ENCODE assay signal across 17 cellular contexts in the genomic region with DNA sequence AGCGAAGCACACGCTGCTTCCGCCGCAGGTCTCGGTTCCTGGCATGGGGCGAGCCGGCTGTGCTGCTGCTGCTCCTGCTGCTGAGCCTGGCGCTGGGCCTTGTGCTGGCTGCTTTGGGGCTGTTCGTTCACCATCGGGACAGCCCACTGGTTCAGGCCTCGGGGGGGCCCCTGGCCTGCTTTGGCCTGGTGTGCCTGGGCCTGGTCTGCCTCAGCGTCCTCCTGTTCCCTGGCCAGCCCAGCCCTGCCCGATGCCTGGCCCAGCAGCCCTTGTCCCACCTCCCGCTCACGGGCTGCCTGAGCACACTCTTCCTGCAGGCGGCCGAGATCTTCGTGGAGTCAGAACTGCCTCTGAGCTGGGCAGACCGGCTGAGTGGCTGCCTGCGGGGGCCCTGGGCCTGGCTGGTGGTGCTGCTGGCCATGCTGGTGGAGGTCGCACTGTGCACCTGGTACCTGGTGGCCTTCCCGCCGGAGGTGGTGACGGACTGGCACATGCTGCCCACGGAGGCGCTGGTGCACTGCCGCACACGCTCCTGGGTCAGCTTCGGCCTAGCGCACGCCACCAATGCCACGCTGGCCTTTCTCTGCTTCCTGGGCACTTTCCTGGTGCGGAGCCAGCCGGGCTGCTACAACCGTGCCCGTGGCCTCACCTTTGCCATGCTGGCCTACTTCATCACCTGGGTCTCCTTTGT. TPM values are rescaled to one million over a fixed set of nuclear protein-coding genes. Genes with fewer than 3 reads are reported as not detected.
DNase-seq lines count a peak whose midpoint lies in the region; ATAC-seq, FAIRE-seq and TF ChIP-seq lines count a peak whose summit lies in the region.
"Had no signal": no experiment of that assay in that cellular context is flagged by ENCODE, and none has a peak within 500 bp of the region (broad histone marks: within the 10 kb centered on the region; RNA-seq: fewer than 3 reads in every experiment).

No MANE protein-coding gene starts in this region.

- TF ChIP-seq POLR2A in A549 (IDR thresholded peaks at IDR 0.05; ENCODE audit: low read length), result no peak

- no peaks in the 10 kb centered on the region for H3K9me3 ChIP-seq in A549

- no peak for TF ChIP-seq RAD21 in A549 (conservative IDR thresholded peaks at IDR 0.05 in 1 of 2, IDR thresholded peaks at IDR 0.05 in 1 of 2)

- POLR2A ChIA-PET in A549 (lab: Yijun Ruan, JAX), result no interaction called here

- DNase-seq in A549 (ENCODE audit: low read depth in 1 of 2, low spot score in 1 of 2), result no peak
- DNase-seq in stimulated activated CD4-positive, alpha-beta T cell treated with anti-CD3 and anti-CD28 coated beads, Interleukin-1b, Interleukin-23, amount 100 ng/mL, for 48 hours, result no peak
- DNase-seq in HK-2 (ENCODE audit: unreplicated experiment), result no peak
- DNase-seq: activated CD8-positive, alpha-beta T cell treated with anti-CD3 and anti-CD28 coated beads, Interleukin-2, amount 10 ng/mL, durations not matched to agents 7 days and 5 days; CD8-positive, alpha-beta memory T cell; HCEC 1CT; hypothalamus; left cardiac atrium; NCI-H2029 treated with DMSO at 0.1 percent for 48 hours; NCI-H524 treated with DMSO at 0.1 percent for 48 hours; PC-9 had no signal

- TF ChIP-seq EP300 in A549 (IDR thresholded peaks at IDR 0.05), result no peak

- CTCF ChIA-PET in A549 (lab: Yijun Ruan, JAX), result interaction anchor here (1.6 to 2.8 kb wide), 3 partner anchors 11 to 38 kb away, joined by 7 to 22 read pairs (median 12); no protein-coding TSS in a partner anchor

- H3K4me3 ChIP-seq in A549, result no peak overlapping the region
- H3K4me3 ChIP-seq: cardiac muscle cell, PC-9 had no signal

- TF ChIP-seq CTCF in A549 (IDR thresholded peaks at IDR 0.05), result no peak

- no peak for FAIRE-seq in A549 (lab: Jason Lieb, UNC)
- FAIRE-seq: GM12891, small intestine had no signal

- no peak overlapping the region for H3K27ac ChIP-seq in A549
- H3K27ac ChIP-seq: cardiac muscle cell, PC-9, VCaP had no signal

- WGBS in A549 (ENCODE audit: missing lambda C conversion rate), result 87% methylated on average over 16 of the region's 36 CpGs

- no peak overlapping the region for H3K4me2 ChIP-seq in A549
- H3K4me2 ChIP-seq: PC-9 had no signal

- peaks cover 12% of the 10 kb centered on the region; the same call in 2 of the 3 replicates for H3K4me1 ChIP-seq in A549

- ATAC-seq in A549 (peak; percentile 4 to 11; a peak in 1 of 6 replicates), esophagus mucosa (peak; percentile 0)
- ATAC-seq: activated CD8-positive, alpha-beta T cell treated with anti-CD3 and anti-CD28 coated beads, Interleukin-2, amount 10 ng/mL, durations not matched to agents 7 days and 5 days; stimulated activated memory B cell treated with anti-CD40 and anti-IgM and Interleukin-4, amounts not matched to agents 10 μg/mL and 1 μg/mL and 100 μg/mL, for 72 hours had no signal

TF ChIP-seq in A549, 52 proteins besides CTCF, POLR2A, EP300 and RAD21:
- no peak for TF ChIP-seq RARB (CRISPR knock-in tag; IDR thresholded peaks at IDR 0.05)
- no peak for TF ChIP-seq RFX5 (IDR thresholded peaks at IDR 0.05)
- no peak for TF ChIP-seq ZNF302 (CRISPR knock-in tag; IDR thresholded peaks at IDR 0.05)
- no peak for TF ChIP-seq MAZ (IDR thresholded peaks at IDR 0.05; ENCODE audit: borderline replicate concordance, low read depth, low read length)
- TF ChIP-seq, protein P1, sequence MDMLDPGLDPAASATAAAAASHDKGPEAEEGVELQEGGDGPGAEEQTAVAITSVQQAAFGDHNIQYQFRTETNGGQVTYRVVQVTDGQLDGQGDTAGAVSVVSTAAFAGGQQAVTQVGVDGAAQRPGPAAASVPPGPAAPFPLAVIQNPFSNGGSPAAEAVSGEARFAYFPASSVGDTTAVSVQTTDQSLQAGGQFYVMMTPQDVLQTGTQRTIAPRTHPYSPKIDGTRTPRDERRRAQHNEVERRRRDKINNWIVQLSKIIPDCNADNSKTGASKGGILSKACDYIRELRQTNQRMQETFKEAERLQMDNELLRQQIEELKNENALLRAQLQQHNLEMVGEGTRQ (IDR thresholded peaks at IDR 0.05), result no peak
- TF ChIP-seq KDM5A (IDR thresholded peaks at IDR 0.05), result no peak
- no peak for TF ChIP-seq FOXS1 (CRISPR knock-in tag; IDR thresholded peaks at IDR 0.05)
- TF ChIP-seq, protein P2, sequence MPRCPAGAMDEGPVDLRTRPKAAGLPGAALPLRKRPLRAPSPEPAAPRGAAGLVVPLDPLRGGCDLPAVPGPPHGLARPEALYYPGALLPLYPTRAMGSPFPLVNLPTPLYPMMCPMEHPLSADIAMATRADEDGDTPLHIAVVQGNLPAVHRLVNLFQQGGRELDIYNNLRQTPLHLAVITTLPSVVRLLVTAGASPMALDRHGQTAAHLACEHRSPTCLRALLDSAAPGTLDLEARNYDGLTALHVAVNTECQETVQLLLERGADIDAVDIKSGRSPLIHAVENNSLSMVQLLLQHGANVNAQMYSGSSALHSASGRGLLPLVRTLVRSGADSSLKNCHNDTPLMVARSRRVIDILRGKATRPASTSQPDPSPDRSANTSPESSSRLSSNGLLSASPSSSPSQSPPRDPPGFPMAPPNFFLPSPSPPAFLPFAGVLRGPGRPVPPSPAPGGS (IDR thresholded peaks at IDR 0.05), result no peak
- TF ChIP-seq MYC (IDR thresholded peaks at IDR 0.05; ENCODE audit: borderline replicate concordance, low read length), result no peak
- no peak for TF ChIP-seq TP53 (CRISPR knock-in tag; IDR thresholded peaks at IDR 0.05)

RNA-seq across cellular contexts. Expression of a gene that starts 2.6 kb away (rescaled TPM):
- polyA plus RNA-seq in A549 (2011; rRNA removed), result 0.05 and 0.07 TPM in 2 replicates
- polyA plus RNA-seq in A549 (2012; cell fraction: cytosol; rRNA removed), result 0.07 and 0.18 TPM in 2 replicates
- 1.5 and 1.8 TPM in 2 replicates for polyA plus RNA-seq in A549 (2012; cell fraction: nucleus; rRNA removed)
- polyA plus RNA-seq in A549 (2017; fragmentation: RNase III; extraction: RNeasy Plus Mini Kit Qiagen cat#74134 plus additional on column Dnase treatment), result 0.14 to 0.24 TPM (median 0.15 TPM) in 3 replicates
- 0.05 TPM in 1 of 2 replicates, not detected in the other for polyA minus RNA-seq in A549 (2011; rRNA and poly(A)+ RNA removed)
- 0.56 TPM for total RNA-seq in esophagus mucosa

RNA-seq across cellular contexts. Expression of a gene that starts 9.1 kb away (rescaled TPM):
- 3.9 and 4.3 TPM in 2 replicates for polyA plus RNA-seq in A549 (2011; rRNA removed)
- polyA plus RNA-seq in A549 (2012; cell fraction: cytosol; rRNA removed), result 9.1 and 14.9 TPM in 2 replicates
- 10.2 and 16.9 TPM in 2 replicates for polyA plus RNA-seq in A549 (2012; cell fraction: nucleus; rRNA removed)
- polyA plus RNA-seq in A549 (2017; fragmentation: RNase III; extraction: RNeasy Plus Mini Kit Qiagen cat#74134 plus additional on column Dnase treatment), result 10.2 to 11.9 TPM (median 10.7 TPM) in 3 replicates
- polyA minus RNA-seq in A549 (2011; rRNA and poly(A)+ RNA removed), result 3.6 and 3.8 TPM in 2 replicates
- 25.1 TPM for total RNA-seq in esophagus mucosa

RNA-seq across cellular contexts. Expression of a gene that starts 9.2 kb away (rescaled TPM):
- polyA plus RNA-seq in A549 (2011; rRNA removed) (41.9 and 44.3 TPM in 2 replicates), A549 (2017; fragmentation: RNase III; extraction: RNeasy Plus Mini Kit Qiagen cat#74134 plus additional on column Dnase treatment) (62.9 to 71.2 TPM (median 62.9 TPM) in 3 replicates)
- 88.3 and 102 TPM in 2 replicates for polyA plus RNA-seq in A549 (2012; cell fraction: cytosol; rRNA removed)
- polyA plus RNA-seq in A549 (2012; cell fraction: nucleus; rRNA removed), result 344 and 409 TPM in 2 replicates
- polyA minus RNA-seq in A549 (2011; rRNA and poly(A)+ RNA removed), result 116 and 130 TPM in 2 replicates
- 54.0 TPM for total RNA-seq in esophagus mucosa

RNA-seq across cellular contexts. Expression of a gene that starts 15.5 kb away (rescaled TPM):
- polyA plus RNA-seq in A549 (2011; rRNA removed), result 11.3 and 12.1 TPM in 2 replicates
- 32.0 and 46.1 TPM in 2 replicates for polyA plus RNA-seq in A549 (2012; cell fraction: cytosol; rRNA removed)
- 127 and 192 TPM in 2 replicates for polyA plus RNA-seq in A549 (2012; cell fraction: nucleus; rRNA removed)
- 42.7 to 48.3 TPM (median 43.9 TPM) in 3 replicates for polyA plus RNA-seq in A549 (2017; fragmentation: RNase III; extraction: RNeasy Plus Mini Kit Qiagen cat#74134 plus additional on column Dnase treatment)
- polyA minus RNA-seq in A549 (2011; rRNA and poly(A)+ RNA removed), result 7.5 and 13.2 TPM in 2 replicates
- total RNA-seq in esophagus mucosa, result 48.5 TPM

RNA-seq across cellular contexts. Expression of a gene that starts 24.7 kb away (rescaled TPM):
- 0.07 and 0.12 TPM in 2 replicates for polyA plus RNA-seq in A549 (2011; rRNA removed)
- 0.15 and 0.21 TPM in 2 replicates for polyA plus RNA-seq in A549 (2012; cell fraction: cytosol; rRNA removed)
- polyA plus RNA-seq in A549 (2012; cell fraction: nucleus; rRNA removed), result 0.50 and 0.70 TPM in 2 replicates
- polyA plus RNA-seq in A549 (2017; fragmentation: RNase III; extraction: RNeasy Plus Mini Kit Qiagen cat#74134 plus additional on column Dnase treatment), result 0.09 to 0.22 TPM (median 0.13 TPM) in 3 replicates
- 0.19 TPM in 1 of 2 replicates, not detected in the other for polyA minus RNA-seq in A549 (2011; rRNA and poly(A)+ RNA removed)
- total RNA-seq in esophagus mucosa, result 2.0 TPM
- total RNA-seq: activated CD8-positive, alpha-beta T cell treated with anti-CD3 and anti-CD28 coated beads, Interleukin-2, amount 10 ng/mL, durations not matched to agents 7 days and 5 days had no signal
